ENCODE assay signal across 12 cellular contexts in the genomic region with DNA sequence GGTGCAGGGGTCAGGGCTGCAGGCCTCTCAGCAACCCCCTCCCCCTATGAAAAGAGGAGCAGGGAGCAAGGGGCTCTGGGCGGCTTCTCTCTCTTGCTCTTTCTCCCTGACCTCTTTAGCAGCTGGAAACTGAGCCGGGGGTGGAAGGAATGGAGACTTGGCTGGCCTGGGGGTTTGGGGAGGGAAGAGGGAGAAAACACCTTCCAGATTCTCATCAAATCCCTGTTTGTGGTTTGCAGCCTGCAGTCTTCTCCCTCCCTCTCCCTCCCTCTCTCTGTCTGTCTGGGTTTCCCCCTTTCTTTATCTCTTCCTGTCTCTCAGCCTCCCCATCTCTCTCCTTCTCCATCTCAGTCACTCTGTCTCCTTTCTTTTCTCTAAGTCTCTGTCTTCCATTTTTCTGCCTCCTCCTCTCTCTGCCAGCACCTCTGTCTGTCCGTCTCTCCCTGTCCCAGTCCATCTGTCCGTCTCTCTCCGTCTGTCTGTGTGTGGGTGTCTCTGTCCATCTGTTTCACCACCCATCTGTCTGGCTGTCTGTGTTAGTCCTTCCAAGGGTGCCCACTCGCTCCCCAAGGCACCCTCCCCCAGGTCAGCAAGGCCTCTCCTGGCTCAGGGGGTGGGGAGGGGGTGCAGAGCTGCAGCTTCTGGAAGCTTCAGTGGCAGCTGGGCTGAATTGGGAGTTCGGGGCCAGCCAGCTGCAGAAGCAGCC. TPM values are rescaled to one million over a fixed set of nuclear protein-coding genes. Genes with fewer than 3 reads are reported as not detected.
DNase-seq lines count a peak whose midpoint lies in the region; ATAC-seq and TF ChIP-seq lines count a peak whose summit lies in the region.
"Had no signal": no experiment of that assay in that cellular context is flagged by ENCODE, and none has a peak within 500 bp of the region (broad histone marks: within the 10 kb centered on the region; RNA-seq: fewer than 3 reads in every experiment).

No MANE protein-coding gene starts in this region.

- H3K79me2 ChIP-seq in neural cell (replicated peaks; ENCODE audit: insufficient read depth, low read length), result peaks cover 98% of the 10 kb centered on the region

- H3K27me3 ChIP-seq in neural cell (ENCODE audit: insufficient read depth, low read depth, low read length), result no peaks in the 10 kb centered on the region
- H3K27me3 ChIP-seq in aorta (ENCODE audit: control insufficient read depth in 1 of 2, insufficient read depth in 2 of 2, low read length in 1 of 2), result no peaks in the 10 kb centered on the region
- H3K27me3 ChIP-seq: right lobe of liver had no signal

- no peak for TF ChIP-seq EP300 in neural cell (conservative IDR thresholded peaks at IDR 0.05; ENCODE audit: poor library complexity, severe bottlenecking)

- peak overlapping the region; percentile 54 for H3K9ac ChIP-seq in neural cell (ENCODE audit: low read length)

- CTCF ChIA-PET in AG04449 (lab: Yijun Ruan, JAX), result interaction anchor here (2.7 to 20.5 kb wide), 3 partner anchors 9 to 33 kb away, joined by 8 to 689 read pairs (median 17); no protein-coding TSS in a partner anchor

- H3K9me2 ChIP-seq in neural cell (ENCODE audit: insufficient read depth, low read length), result no peaks in the 10 kb centered on the region

- TF ChIP-seq CTCF in AG04449 (IDR thresholded peaks at IDR 0.05; ENCODE audit: insufficient read depth, low read length, missing control alignments), result no peak
- no peak for TF ChIP-seq CTCF in HFF-Myc (IDR thresholded peaks at IDR 0.05; ENCODE audit: low read depth, low read length, missing control alignments)
- TF ChIP-seq CTCF in neural cell (IDR thresholded peaks at IDR 0.05; ENCODE audit: poor library complexity, severe bottlenecking), result no peak

- H3K4me3 ChIP-seq in AG04449 (ENCODE audit: low read depth, low read length) (peak overlapping the region; percentile 6), HFF-Myc (replicated peaks; ENCODE audit: low read depth, low read length) (peak overlapping the region; percentile 19), neural cell (ENCODE audit: low read length) (peak overlapping the region; percentile 97), aorta (ENCODE audit: low read length in 2 of 2) (no peak overlapping the region)
- H3K4me3 ChIP-seq: right lobe of liver had no signal

- no peak overlapping the region for H2AFZ ChIP-seq in neural cell (ENCODE audit: low read depth, low read length)

- DNase-seq in AG04449 (ENCODE audit: low read depth, low spot score), result no peak
- no peak for DNase-seq in HFF-Myc (ENCODE audit: extremely low read depth, low read depth)
- DNase-seq in caudate nucleus (lab: John Stamatoyannopoulos, UW), result no peak
- DNase-seq in NCI-H524 treated with DMSO at 0.1 percent for 48 hours (lab: John Stamatoyannopoulos, UW), result no peak
- no peak for DNase-seq in MV-4-11 (lab: John Stamatoyannopoulos, UW)
- no peak for DNase-seq in aorta
- DNase-seq: activated CD4-positive, CD25-positive, alpha-beta regulatory T cell treated with anti-CD3 and anti-CD28 coated beads, Interleukin-2, amount 50 U/mL, for 72 hours; NCI-H510A treated with DMSO at 0.1 percent for 48 hours; right lobe of liver had no signal

- POLR2A ChIA-PET in AG04449 (lab: Yijun Ruan, JAX), result no interaction called here

- no peak for TF ChIP-seq RAD21 in neural cell (conservative IDR thresholded peaks at IDR 0.05)

- H3K4me1 ChIP-seq in aorta (ENCODE audit: control insufficient read depth in 1 of 2, insufficient read depth in 2 of 2, low read length in 2 of 2), result no peaks in the 10 kb centered on the region

- H3F3A ChIP-seq in neural cell (ENCODE audit: insufficient read depth, low read length, poor library complexity, severe bottlenecking), result no peaks in the 10 kb centered on the region

- intact Hi-C loops in aorta (cut with DNase I), result loop anchor here in 1 of 2 donors (2.0 kb wide), 1 partner anchor 21 kb away; no protein-coding TSS in a partner anchor

- no peak for ATAC-seq in GM19395 (IDR thresholded peaks at IDR 0.05; ENCODE audit: unreplicated experiment)
- no peak for ATAC-seq in aorta (ENCODE audit: low FRiP score)
- ATAC-seq: right lobe of liver; stimulated activated effector memory CD8-positive, alpha-beta T cell treated with anti-CD3 and anti-CD28 coated beads, Interleukin-12 subunit alpha, Interleukin-12 subunit beta, amount 100 ng/mL, for 72 hours had no signal

- H3K36me3 ChIP-seq in neural cell (ENCODE audit: insufficient read depth, low read length) (no peaks in the 10 kb centered on the region), aorta (ENCODE audit: control insufficient read depth in 1 of 2, insufficient read depth in 2 of 2, low read length in 1 of 2) (no peaks in the 10 kb centered on the region)
- H3K36me3 ChIP-seq: right lobe of liver had no signal

- no peaks in the 10 kb centered on the region for H3K9me3 ChIP-seq in neural cell (ENCODE audit: low read length)
- H3K9me3 ChIP-seq in aorta (ENCODE audit: control insufficient read depth, low read length), result no peaks in the 10 kb centered on the region
- H3K9me3 ChIP-seq: right lobe of liver had no signal

- no peak overlapping the region for H3K4me2 ChIP-seq in neural cell (ENCODE audit: low read length)

- peaks cover 80% of the 10 kb centered on the region for H4K20me1 ChIP-seq in neural cell (ENCODE audit: insufficient read depth)

- H3K27ac ChIP-seq in caudate nucleus (ENCODE audit: low read depth, low read length), result peak overlapping the region; percentile 87
- H3K27ac ChIP-seq in neural cell (ENCODE audit: low read length), result no peak overlapping the region
- H3K27ac ChIP-seq in aorta (ENCODE audit: low read depth in 1 of 2, low read length in 2 of 2), result no peak overlapping the region
- H3K27ac ChIP-seq: right lobe of liver had no signal

- 35 to 40% methylated on average over 6 to 7 of the region's 7 CpGs for WGBS in aorta, 2 donors

TF ChIP-seq in neural cell, 6 proteins besides CTCF, POLR2A, EP300 and RAD21:
- TF ChIP-seq EZH2 (IDR thresholded peaks at IDR 0.05; ENCODE audit: borderline replicate concordance, insufficient read depth, low read length, poor library complexity, severe bottlenecking) (no peak), SMC3 (conservative IDR thresholded peaks at IDR 0.05; ENCODE audit: poor library complexity) (no peak), MXI1 (conservative IDR thresholded peaks at IDR 0.05; ENCODE audit: poor library complexity, severe bottlenecking) (no peak), POLR2AphosphoS5 (IDR thresholded peaks at IDR 0.05) (no peak), TAF1 (IDR thresholded peaks at IDR 0.05; ENCODE audit: low read depth) (no peak)
- TF ChIP-seq, protein P1, sequence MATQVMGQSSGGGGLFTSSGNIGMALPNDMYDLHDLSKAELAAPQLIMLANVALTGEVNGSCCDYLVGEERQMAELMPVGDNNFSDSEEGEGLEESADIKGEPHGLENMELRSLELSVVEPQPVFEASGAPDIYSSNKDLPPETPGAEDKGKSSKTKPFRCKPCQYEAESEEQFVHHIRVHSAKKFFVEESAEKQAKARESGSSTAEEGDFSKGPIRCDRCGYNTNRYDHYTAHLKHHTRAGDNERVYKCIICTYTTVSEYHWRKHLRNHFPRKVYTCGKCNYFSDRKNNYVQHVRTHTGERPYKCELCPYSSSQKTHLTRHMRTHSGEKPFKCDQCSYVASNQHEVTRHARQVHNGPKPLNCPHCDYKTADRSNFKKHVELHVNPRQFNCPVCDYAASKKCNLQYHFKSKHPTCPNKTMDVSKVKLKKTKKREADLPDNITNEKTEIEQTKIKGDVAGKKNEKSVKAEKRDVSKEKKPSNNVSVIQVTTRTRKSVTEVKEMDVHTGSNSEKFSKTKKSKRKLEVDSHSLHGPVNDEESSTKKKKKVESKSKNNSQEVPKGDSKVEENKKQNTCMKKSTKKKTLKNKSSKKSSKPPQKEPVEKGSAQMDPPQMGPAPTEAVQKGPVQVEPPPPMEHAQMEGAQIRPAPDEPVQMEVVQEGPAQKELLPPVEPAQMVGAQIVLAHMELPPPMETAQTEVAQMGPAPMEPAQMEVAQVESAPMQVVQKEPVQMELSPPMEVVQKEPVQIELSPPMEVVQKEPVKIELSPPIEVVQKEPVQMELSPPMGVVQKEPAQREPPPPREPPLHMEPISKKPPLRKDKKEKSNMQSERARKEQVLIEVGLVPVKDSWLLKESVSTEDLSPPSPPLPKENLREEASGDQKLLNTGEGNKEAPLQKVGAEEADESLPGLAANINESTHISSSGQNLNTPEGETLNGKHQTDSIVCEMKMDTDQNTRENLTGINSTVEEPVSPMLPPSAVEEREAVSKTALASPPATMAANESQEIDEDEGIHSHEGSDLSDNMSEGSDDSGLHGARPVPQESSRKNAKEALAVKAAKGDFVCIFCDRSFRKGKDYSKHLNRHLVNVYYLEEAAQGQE (IDR thresholded peaks at IDR 0.05; ENCODE audit: borderline replicate concordance), result no peak

RNA-seq across cellular contexts. Expression of a gene that starts 6.3 kb away (rescaled TPM):
- polyA plus RNA-seq in neural cell (5.3 and 18.4 TPM in 2 replicates), aorta (10 to 100 TPM in 1 of 2 donors, 1 to 10 TPM in 1; 7.8 to 23.9 TPM)
- 28.0 and 30.7 TPM in 2 replicates for polyA minus RNA-seq in neural cell
- 10 to 100 TPM; 63.5 to 89.1 TPM for total RNA-seq in aorta

RNA-seq across cellular contexts. Expression of a gene that starts 37.3 kb away (rescaled TPM):
- polyA plus RNA-seq in neural cell (not detected in 2 replicates), aorta (10 to 100 TPM in 1 of 2 donors, 1 to 10 TPM in 1; 2.8 to 12.1 TPM)
- not detected in 2 replicates for polyA minus RNA-seq in neural cell
- total RNA-seq in aorta, result 10 to 100 TPM; 12.1 to 21.7 TPM

Comparison
In these comparisons a context has a peak if more than half of its experiments do, and no peak if none do; other contexts are left out.
1. H3K4me3 ChIP-seq: peak in AG04449 (single experiment), HFF-Myc (single experiment) and neural cell (single experiment); none in aorta (0 of 2).